Comparison of ENCODE assay signal across 33 cellular contexts in genomic region chr16:55665511-55665910, GRCh38. TPM values are rescaled to one million over a fixed set of nuclear protein-coding genes. Genes with fewer than 3 reads are reported as not detected.
"Had no signal": no experiment of that assay in that cellular context is flagged by ENCODE, and none has a peak within 500 bp of the region (broad histone marks: within the 10 kb centered on the region; RNA-seq: fewer than 3 reads in every experiment).

No MANE protein-coding gene starts in this region.

- H3K4me1 ChIP-seq: neural progenitor cell, parathyroid adenoma, psoas muscle, spleen, testis, tibial artery, transverse colon, upper lobe of left lung had no signal

- H3K9ac ChIP-seq: neural progenitor cell, parathyroid adenoma had no signal

- H3K36me3 ChIP-seq: neural progenitor cell, ovary, spleen, suprapubic skin, tibial artery, transverse colon, upper lobe of left lung, vagina had no signal

- H3K79me2 ChIP-seq: parathyroid adenoma had no signal

- H3K27me3 ChIP-seq: ovary, suprapubic skin, testis, transverse colon, upper lobe of left lung, vagina had no signal

- H2AFZ ChIP-seq: neural progenitor cell, parathyroid adenoma had no signal

- DNase-seq: naive thymus-derived CD4-positive, alpha-beta T cell; natural killer cell; occipital lobe; ovary; psoas muscle; right cardiac atrium; spleen; stimulated activated CD4-positive, alpha-beta T cell treated with anti-CD3 and anti-CD28 coated beads, Interleukin-12 subunit alpha, Interleukin-12 subunit beta, amount 100 ng/mL, for 4 hours; stimulated activated CD4-positive, alpha-beta T cell treated with anti-CD3 and anti-CD28 coated beads, Interleukin-1b, Interleukin-23, amount 100 ng/mL, for 48 hours; stimulated activated CD4-positive, alpha-beta T cell treated with anti-CD3 and anti-CD28 coated beads, Interleukin-4, amount 100 ng/mL, for 1 hour; stimulated activated CD4-positive, alpha-beta T cell treated with anti-CD3 and anti-CD28 coated beads, Interleukin-4, amount 100 ng/mL, for 4 hours; stimulated activated CD8-positive, alpha-beta memory T cell treated with anti-CD3 and anti-CD28 coated beads, Interleukin-4, amount 100 ng/mL, for 48 hours; stimulated activated naive CD4-positive, alpha-beta T cell; stimulated activated naive CD8-positive, alpha-beta T cell treated with anti-CD3 and anti-CD28 coated beads, Interleukin-15, amount 100 ng/mL, for 72 hours; stimulated activated naive CD8-positive, alpha-beta T cell treated with anti-CD3 and anti-CD28 coated beads, Interleukin-15, Interleukin-2, amounts not matched to agents 100 U/mL and 50 U/mL, for 24 hours; substantia nigra; testis; transverse colon; upper lobe of left lung had no signal

- H3K9me3 ChIP-seq: ovary, psoas muscle, suprapubic skin, testis, tibial artery, transverse colon, upper lobe of left lung, vagina had no signal

- H3K27ac ChIP-seq: neural progenitor cell, ovary, parathyroid adenoma, psoas muscle, skin epidermis, spleen, suprapubic skin, testis, tibial artery, transverse colon, upper lobe of left lung, vagina had no signal

- H3K4me3 ChIP-seq: neural progenitor cell, ovary, psoas muscle, skin epidermis, smooth muscle cell, spleen, suprapubic skin, testis, tibial artery, transverse colon, upper lobe of left lung, vagina had no signal

- ATAC-seq: naive thymus-derived CD4-positive, alpha-beta T cell; natural killer cell; psoas muscle; right cardiac atrium; sciatic nerve; stimulated activated memory B cell treated with anti-CD40 and anti-IgM and Interleukin-4, amounts not matched to agents 10 μg/mL and 1 μg/mL and 100 μg/mL, for 72 hours; stimulated activated naive CD8-positive, alpha-beta T cell treated with anti-CD3 and anti-CD28 coated beads, Interleukin-15, amount 100 ng/mL, for 72 hours had no signal

- H3K4me2 ChIP-seq: neural progenitor cell, smooth muscle cell had no signal

- FAIRE-seq: urothelium cell line had no signal

RNA-seq across cellular contexts. Expression of gene SLC6A2, which starts 9.7 kb away (rescaled TPM):
- total RNA-seq: naive thymus-derived CD4-positive, alpha-beta T cell; natural killer cell; occipital lobe; osteoblast; progenitor cell of endocrine pancreas; psoas muscle; renal cortical epithelial cell; right cardiac atrium; spleen had no signal
- polyA plus RNA-seq: naive thymus-derived CD4-positive, alpha-beta T cell; neural cell; right cardiac atrium; spleen had no signal
